21 cellular contexts compared by ENCODE assay signal in the genomic region with DNA sequence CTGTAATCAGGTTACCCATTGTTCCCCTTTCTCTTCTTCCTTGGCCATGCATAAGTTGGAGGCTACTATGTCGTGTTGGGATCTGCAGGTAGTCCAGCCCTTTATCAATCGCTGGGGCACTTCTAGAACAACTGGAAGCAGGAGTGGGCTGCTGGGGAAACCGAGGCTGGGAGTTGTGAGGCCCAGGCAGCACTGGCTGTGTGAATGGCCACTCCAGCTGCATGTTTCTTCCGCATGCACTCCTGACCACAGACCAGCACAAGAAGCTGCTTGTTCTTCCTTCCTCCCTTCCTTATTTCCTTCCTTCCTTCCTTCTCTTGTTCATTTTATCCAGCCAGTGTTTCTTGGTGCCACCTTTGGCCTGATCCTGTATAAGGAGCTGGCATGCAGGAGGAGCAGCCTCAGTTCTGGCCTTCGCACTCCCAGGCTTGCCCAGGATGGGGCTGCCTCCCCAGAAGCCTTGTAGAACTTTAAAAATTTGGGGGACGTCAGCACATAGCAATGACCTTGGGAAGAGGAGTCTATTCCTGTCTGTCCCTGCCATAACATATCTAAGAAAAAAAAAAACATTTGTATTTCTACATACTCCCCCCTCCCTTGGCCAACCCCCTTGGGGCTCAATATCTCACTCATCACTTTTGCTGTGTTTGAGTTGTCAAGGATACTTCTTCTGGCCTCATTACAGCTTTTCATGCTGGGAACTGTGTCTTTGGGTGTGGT. TPM values are rescaled to one million over a fixed set of nuclear protein-coding genes. Genes with fewer than 3 reads are reported as not detected.
"Had no signal": no experiment of that assay in that cellular context is flagged by ENCODE, and none has a peak within 500 bp of the region (broad histone marks: within the 10 kb centered on the region; RNA-seq: fewer than 3 reads in every experiment).

No MANE protein-coding gene starts in this region.

- H3K9ac ChIP-seq: neural progenitor cell had no signal

- H3K27me3 ChIP-seq: neural progenitor cell had no signal

- ATAC-seq: activated naive CD4-positive, alpha-beta T cell treated with anti-CD3 and anti-CD28 coated beads, Interleukin-2, amount 50 U/mL, for 72 hours; activated T-helper 17 cell treated with anti-CD3 and anti-CD28 coated beads, Interleukin-2, amount 50 U/mL, for 72 hours; gastroesophageal sphincter; heart left ventricle; left lobe of liver; naive thymus-derived CD8-positive, alpha-beta T cell; T-helper 17 cell; upper lobe of right lung had no signal

- H3K4me3 Mint-ChIP-seq: activated T-helper 17 cell treated with anti-CD3 and anti-CD28 coated beads, Interleukin-2, amount 50 U/mL, for 72 hours; central memory CD8-positive, alpha-beta T cell; naive thymus-derived CD8-positive, alpha-beta T cell; neural progenitor cell; T-helper 17 cell had no signal

- H3K4me3 ChIP-seq: gastroesophageal sphincter, heart left ventricle, neural progenitor cell, upper lobe of right lung had no signal

- H3K4me1 ChIP-seq: gastroesophageal sphincter, heart left ventricle, upper lobe of right lung had no signal

- H3K4me1 Mint-ChIP-seq: activated T-helper 17 cell treated with anti-CD3 and anti-CD28 coated beads, Interleukin-2, amount 50 U/mL, for 72 hours; central memory CD8-positive, alpha-beta T cell; naive thymus-derived CD8-positive, alpha-beta T cell; neural progenitor cell had no signal

- H3K9me3 Mint-ChIP-seq: activated naive CD4-positive, alpha-beta T cell treated with anti-CD3 and anti-CD28 coated beads, Interleukin-2, amount 50 U/mL, for 72 hours; activated T-helper 17 cell treated with anti-CD3 and anti-CD28 coated beads, Interleukin-2, amount 50 U/mL, for 72 hours; central memory CD8-positive, alpha-beta T cell; naive thymus-derived CD8-positive, alpha-beta T cell; neural progenitor cell had no signal

- H3K27ac Mint-ChIP-seq: activated naive CD4-positive, alpha-beta T cell treated with anti-CD3 and anti-CD28 coated beads, Interleukin-2, amount 50 U/mL, for 72 hours; activated T-helper 17 cell treated with anti-CD3 and anti-CD28 coated beads, Interleukin-2, amount 50 U/mL, for 72 hours; naive thymus-derived CD8-positive, alpha-beta T cell; neural progenitor cell; T-helper 17 cell had no signal

- DNase-seq: activated CD4-positive, alpha-beta T cell treated with anti-CD3 and anti-CD28 coated beads for 4 hours; activated CD4-positive, alpha-beta T cell treated with anti-CD3 and anti-CD28 coated beads, Interleukin-2, amount 50 U/mL, for 48 hours; activated CD4-positive, CD25-positive, alpha-beta regulatory T cell; aorta; heart left ventricle; naive thymus-derived CD8-positive, alpha-beta T cell; retina; stimulated activated CD4-positive, alpha-beta T cell treated with anti-CD3 and anti-CD28 coated beads, Interleukin-4, amount 100 ng/mL, for 24 hours; stimulated activated naive CD4-positive, alpha-beta T cell treated with Interleukin-2 at 50 U/mL for 16 hours; SW 1271; T-helper 17 cell; upper lobe of right lung had no signal

- H3K9me3 ChIP-seq: upper lobe of right lung had no signal

- H3K36me3 ChIP-seq: gastroesophageal sphincter, heart left ventricle, neural progenitor cell, upper lobe of right lung had no signal

- H3K36me3 Mint-ChIP-seq: activated naive CD4-positive, alpha-beta T cell treated with anti-CD3 and anti-CD28 coated beads, Interleukin-2, amount 50 U/mL, for 72 hours; naive thymus-derived CD8-positive, alpha-beta T cell; neural progenitor cell had no signal

- H3K27ac ChIP-seq: gastroesophageal sphincter, heart left ventricle, neural progenitor cell, upper lobe of right lung had no signal

RNA-seq across cellular contexts. Expression of a gene that starts 20.8 kb away (rescaled TPM):
- total RNA-seq: activated naive CD4-positive, alpha-beta T cell treated with anti-CD3 and anti-CD28 coated beads, Interleukin-2, amount 50 U/mL, for 72 hours; activated T-helper 17 cell treated with anti-CD3 and anti-CD28 coated beads, Interleukin-2, amount 50 U/mL, for 72 hours; kidney epithelial cell; lung microvascular endothelial cell; naive thymus-derived CD8-positive, alpha-beta T cell; osteoblast; T-helper 17 cell had no signal
